ENCODE assay signal across 8 cellular contexts in genomic region chr17:45585037-45585437, GRCh38.
DNase-seq lines count a peak whose midpoint lies in the region; ATAC-seq and TF ChIP-seq lines count a peak whose summit lies in the region.
"Not testable (repeated sequence)": the region's sequence is repeated elsewhere in the genome, so short reads cannot be mapped to it uniquely, and the experiment has no call there.

No MANE protein-coding gene starts in this region.

- not testable (repeated sequence) for H3K27me3 ChIP-seq in BE2C; mononuclear cell (ENCODE audit: insufficient read depth, low read length)

- not testable (repeated sequence) for H3K9me3 ChIP-seq in BE2C; mononuclear cell (ENCODE audit: low read depth, low read length)

- DNase-seq in BE2C (peak; percentile 93), GM19240 (ENCODE audit: insufficient read length, low spot score) (peak; percentile 11), fibroblast of gingiva (ENCODE audit: low read depth) (peak; percentile 74)
- not testable (repeated sequence) for DNase-seq in RWPE1 (ENCODE audit: low spot score)
- peak; percentile 96 for DNase-seq in activated effector memory CD4-positive, alpha-beta T cell treated with anti-CD3 and anti-CD28 coated beads, Interleukin-2, amount 50 U/mL, for 16 hours
- peak; percentile 83 to 84 for DNase-seq in stimulated activated CD4-positive, alpha-beta T cell treated with anti-CD3 and anti-CD28 coated beads, Interleukin-4, amount 100 ng/mL, for 48 hours (ENCODE audit: low read depth in 2 of 2)

- peak overlapping the region; percentile 95 for H3K27ac ChIP-seq in RWPE1

- H3K4me1 ChIP-seq in BE2C = not testable (repeated sequence)
- H3K4me1 ChIP-seq in mononuclear cell (ENCODE audit: insufficient read depth, low read length) = peaks cover 24% of the 10 kb centered on the region

- H3K36me3 ChIP-seq in BE2C = not testable (repeated sequence)

- peak; percentile 63 for ATAC-seq in HG03097 (IDR thresholded peaks at IDR 0.05; ENCODE audit: low FRiP score, unreplicated experiment)

- H3K4me3 ChIP-seq in BE2C (ENCODE audit: low read depth, low read length) = peak overlapping the region; percentile 98
- peak overlapping the region; percentile 50 for H3K4me3 ChIP-seq in mononuclear cell (ENCODE audit: low read length)

- peak; percentile 30; the same call in 1 of the 2 replicates for TF ChIP-seq CTCF in BE2C (IDR thresholded peaks at IDR 0.05; ENCODE audit: low read depth, low read length)
- TF ChIP-seq CTCF in RWPE1 (conservative IDR thresholded peaks at IDR 0.05; ENCODE audit: low read depth) = not testable (repeated sequence)

- CTCF ChIA-PET in RWPE1 (lab: Yijun Ruan, JAX) = interaction anchor here (0.5 kb wide), 1 partner anchor 417 kb away, joined by 6 read pairs; no protein-coding TSS in a partner anchor

- POLR2A ChIA-PET in RWPE1 (lab: Yijun Ruan, JAX; ENCODE audit: low non-redundant PET) = interaction anchor here (0.9 kb wide), 1 partner anchor 153 kb away, joined by 4 read pairs; no protein-coding TSS in a partner anchor
